Comparison of ENCODE assay signal across 20 cellular contexts in genomic region chrX:9598344-9598743, GRCh38.
"Had no signal": no experiment of that assay in that cellular context is flagged by ENCODE, and none has a peak within 500 bp of the region (broad histone marks: within the 10 kb centered on the region; RNA-seq: fewer than 3 reads in every experiment).

No MANE protein-coding gene starts in this region.

- H3K4me2 ChIP-seq: hepatocyte had no signal

- H3K9me3 ChIP-seq: tibial artery had no signal

- H3K27me3 Mint-ChIP-seq: activated CD4-positive, alpha-beta T cell treated with anti-CD3 and anti-CD28 coated beads, Interleukin-2, amount 10 ng/mL, durations not matched to agents 24 days and 14 days; activated CD8-positive, alpha-beta T cell treated with anti-CD3 and anti-CD28 coated beads for 36 hours; activated naive CD8-positive, alpha-beta T cell treated with anti-CD3 and anti-CD28 coated beads, Interleukin-2, amount 50 U/mL, for 24 hours; activated T-helper 17 cell treated with anti-CD3 and anti-CD28 coated beads, Interleukin-2, amount 50 U/mL, for 72 hours had no signal

- DNase-seq: activated CD4-positive, alpha-beta T cell treated with anti-CD3 and anti-CD28 coated beads, Interleukin-2, amount 10 ng/mL, durations not matched to agents 24 days and 14 days; activated CD8-positive, alpha-beta T cell treated with anti-CD3 and anti-CD28 coated beads for 36 hours; activated naive CD4-positive, alpha-beta T cell treated with anti-CD3 and anti-CD28 coated beads for 36 hours; activated naive CD8-positive, alpha-beta T cell treated with anti-CD3 and anti-CD28 coated beads, Interleukin-2, amount 50 U/mL, for 24 hours; activated T-cell treated with anti-CD3 and anti-CD28 coated beads, Interleukin-2, amount 50 U/mL, for 1 hour; aorta; foreskin fibroblast; occipital lobe; stimulated activated CD4-positive, alpha-beta T cell treated with anti-CD3 and anti-CD28 coated beads, Interleukin-12 subunit alpha, Interleukin-12 subunit beta, amount 100 ng/mL, for 4 hours; stimulated activated CD4-positive, alpha-beta T cell treated with anti-CD3 and anti-CD28 coated beads, Interleukin-1b, Interleukin-23, amount 100 ng/mL, for 48 hours; stimulated activated CD8-positive, alpha-beta memory T cell treated with anti-CD3 and anti-CD28 coated beads, Interleukin-4, amount 100 ng/mL, for 48 hours; stimulated activated naive CD4-positive, alpha-beta T cell; T-helper 1 cell; T-helper 9 cell; tibial artery had no signal

- H3K27ac ChIP-seq: epithelial cell of prostate, hepatocyte had no signal

- H3K27me3 ChIP-seq: hepatocyte, tibial artery had no signal

- H3K36me3 ChIP-seq: tibial artery had no signal

- ATAC-seq: activated CD8-positive, alpha-beta T cell treated with anti-CD3 and anti-CD28 coated beads for 36 hours; activated naive CD8-positive, alpha-beta T cell treated with anti-CD3 and anti-CD28 coated beads, Interleukin-2, amount 50 U/mL, for 24 hours; activated T-helper 17 cell treated with anti-CD3 and anti-CD28 coated beads, Interleukin-2, amount 50 U/mL, for 72 hours had no signal

- H3K9me3 Mint-ChIP-seq: activated CD4-positive, alpha-beta T cell treated with anti-CD3 and anti-CD28 coated beads, Interleukin-2, amount 10 ng/mL, durations not matched to agents 24 days and 14 days; activated CD8-positive, alpha-beta T cell treated with anti-CD3 and anti-CD28 coated beads for 36 hours; activated naive CD4-positive, alpha-beta T cell treated with anti-CD3 and anti-CD28 coated beads for 36 hours; activated naive CD8-positive, alpha-beta T cell treated with anti-CD3 and anti-CD28 coated beads, Interleukin-2, amount 50 U/mL, for 24 hours; activated T-helper 17 cell treated with anti-CD3 and anti-CD28 coated beads, Interleukin-2, amount 50 U/mL, for 72 hours had no signal

- H3K27ac Mint-ChIP-seq: activated CD4-positive, alpha-beta T cell treated with anti-CD3 and anti-CD28 coated beads, Interleukin-2, amount 10 ng/mL, durations not matched to agents 24 days and 14 days; activated CD8-positive, alpha-beta T cell treated with anti-CD3 and anti-CD28 coated beads for 36 hours; activated naive CD4-positive, alpha-beta T cell treated with anti-CD3 and anti-CD28 coated beads for 36 hours; activated naive CD8-positive, alpha-beta T cell treated with anti-CD3 and anti-CD28 coated beads, Interleukin-2, amount 50 U/mL, for 24 hours; activated T-helper 17 cell treated with anti-CD3 and anti-CD28 coated beads, Interleukin-2, amount 50 U/mL, for 72 hours; mesothelial cell of epicardium had no signal

- H3K36me3 Mint-ChIP-seq: mesothelial cell of epicardium had no signal

- H3K4me3 ChIP-seq: hepatocyte, tibial artery had no signal

- H3K79me2 ChIP-seq: hepatocyte had no signal

- H3K4me1 Mint-ChIP-seq: activated naive CD8-positive, alpha-beta T cell treated with anti-CD3 and anti-CD28 coated beads, Interleukin-2, amount 50 U/mL, for 24 hours; activated T-helper 17 cell treated with anti-CD3 and anti-CD28 coated beads, Interleukin-2, amount 50 U/mL, for 72 hours had no signal

- H3K4me3 Mint-ChIP-seq: activated CD4-positive, alpha-beta T cell treated with anti-CD3 and anti-CD28 coated beads, Interleukin-2, amount 10 ng/mL, durations not matched to agents 24 days and 14 days; activated CD8-positive, alpha-beta T cell treated with anti-CD3 and anti-CD28 coated beads for 36 hours; activated naive CD4-positive, alpha-beta T cell treated with anti-CD3 and anti-CD28 coated beads for 36 hours; activated naive CD8-positive, alpha-beta T cell treated with anti-CD3 and anti-CD28 coated beads, Interleukin-2, amount 50 U/mL, for 24 hours; activated T-helper 17 cell treated with anti-CD3 and anti-CD28 coated beads, Interleukin-2, amount 50 U/mL, for 72 hours; mesothelial cell of epicardium; nephron progenitor cell had no signal

- H2AFZ ChIP-seq: hepatocyte had no signal
